ENCODE assay signal across 1 cellular context in the genomic region with DNA sequence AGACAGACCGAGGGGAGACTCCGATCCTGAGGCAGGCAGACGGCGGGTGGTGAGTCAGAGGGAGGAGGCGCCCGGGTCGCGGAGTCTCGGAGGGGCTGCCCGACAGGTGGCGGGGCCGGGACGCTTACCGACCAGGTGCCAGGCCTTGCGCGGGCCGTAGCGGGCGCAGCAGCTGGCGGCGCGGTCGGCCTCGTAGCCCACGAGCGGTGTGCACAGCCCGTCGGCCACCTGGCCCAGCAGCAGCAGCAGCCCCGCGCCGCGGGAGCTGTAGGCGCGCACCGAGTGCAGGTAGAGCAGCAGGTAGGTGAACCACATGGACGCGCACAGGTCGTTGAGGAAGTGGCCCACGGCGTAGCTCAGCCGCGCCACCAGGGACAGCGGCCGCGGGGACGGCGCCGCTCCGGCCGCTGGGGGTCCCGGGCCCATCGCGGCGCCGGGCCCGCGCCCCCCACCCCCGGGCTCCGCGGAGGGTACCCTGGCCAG.
TF ChIP-seq lines count a peak whose summit lies in the region.

No MANE protein-coding gene starts in this region.

TF ChIP-seq in GM12878, 131 proteins besides CTCF, POLR2A, EP300 and RAD21 (continues in another document):
- TF ChIP-seq SREBF2 (IDR thresholded peaks at IDR 0.05; ENCODE audit: low read length) (no peak), CEBPB (IDR thresholded peaks at IDR 0.05; ENCODE audit: borderline replicate concordance in 1 of 2, low read depth in 2 of 2, low read length in 2 of 2) (no peak), ZSCAN29 (IDR thresholded peaks at IDR 0.05) (0 out of 2 replicates have a peak, but pooled peaks have one; percentile 7), RCOR1 (conservative IDR thresholded peaks at IDR 0.05; ENCODE audit: low read depth, low read length) (no peak), GABPA (IDR thresholded peaks at IDR 0.05; ENCODE audit: low read depth) (no peak), MYC (IDR thresholded peaks at IDR 0.05; ENCODE audit: insufficient read depth, insufficient read length, insufficient replicate concordance, low read length, severe bottlenecking) (peak; percentile 52), EED (IDR thresholded peaks at IDR 0.05; ENCODE audit: low read depth) (no peak), POLR2AphosphoS2 (IDR thresholded peaks at IDR 0.05; ENCODE audit: low read depth, low read length) (no peak), NFIC (IDR thresholded peaks at IDR 0.05; ENCODE audit: low read depth, low read length) (no peak), KAT2A (conservative IDR thresholded peaks at IDR 0.05; ENCODE audit: control insufficient read depth, low read depth, low read length) (no peak), ASH2L (IDR thresholded peaks at IDR 0.05; ENCODE audit: borderline replicate concordance, low read depth) (no peak), IKZF2 (IDR thresholded peaks at IDR 0.05) (no peak), ZNF622 (IDR thresholded peaks at IDR 0.05) (no peak), ATF3 (IDR thresholded peaks at IDR 0.05; ENCODE audit: borderline replicate concordance, extremely low read depth, low read depth, low read length) (no peak), HDAC6 (IDR thresholded peaks at IDR 0.05; ENCODE audit: unreplicated experiment) (no peak), RUNX3 (IDR thresholded peaks at IDR 0.05; ENCODE audit: low read length) (no peak), PAX8 (IDR thresholded peaks at IDR 0.05) (no peak), TCF3 (IDR thresholded peaks at IDR 0.05; ENCODE audit: borderline replicate concordance, insufficient read depth, low read depth, low read length) (peak; percentile 83), SIN3A (IDR thresholded peaks at IDR 0.05; ENCODE audit: low read depth, low read length) (0 out of 2 replicates have a peak, but pooled peaks have one; percentile 19), EGR1 (IDR thresholded peaks at IDR 0.05; ENCODE audit: borderline replicate concordance in 1 of 2, low read depth in 2 of 2, low read length in 2 of 2) (0 out of 3 replicates have a peak, but pooled peaks of 1 of the 2 experiments have one; percentile 3), MYB (IDR thresholded peaks at IDR 0.05; ENCODE audit: borderline replicate concordance, low read depth, low read length) (no peak), HDGF (IDR thresholded peaks at IDR 0.05) (no peak), KLF5 (IDR thresholded peaks at IDR 0.05; ENCODE audit: partially characterized antibody) (no peak), SUZ12 (IDR thresholded peaks at IDR 0.05; ENCODE audit: unreplicated experiment) (no peak), NBN (IDR thresholded peaks at IDR 0.05) (no peak), ZNF24 (IDR thresholded peaks at IDR 0.05) (no peak), YBX1 (IDR thresholded peaks at IDR 0.05) (no peak), RAD51 (IDR thresholded peaks at IDR 0.05) (no peak), MAX (IDR thresholded peaks at IDR 0.05; ENCODE audit: low read depth, low read length) (no peak), CBX5 (IDR thresholded peaks at IDR 0.05; ENCODE audit: low read depth) (no peak), STAT1 (conservative IDR thresholded peaks at IDR 0.05) (no peak), CREM (IDR thresholded peaks at IDR 0.05; ENCODE audit: low read depth) (no peak), MEF2B (IDR thresholded peaks at IDR 0.05; ENCODE audit: partially characterized antibody, poor library complexity, severe bottlenecking) (no peak)
- TF ChIP-seq, protein P1, sequence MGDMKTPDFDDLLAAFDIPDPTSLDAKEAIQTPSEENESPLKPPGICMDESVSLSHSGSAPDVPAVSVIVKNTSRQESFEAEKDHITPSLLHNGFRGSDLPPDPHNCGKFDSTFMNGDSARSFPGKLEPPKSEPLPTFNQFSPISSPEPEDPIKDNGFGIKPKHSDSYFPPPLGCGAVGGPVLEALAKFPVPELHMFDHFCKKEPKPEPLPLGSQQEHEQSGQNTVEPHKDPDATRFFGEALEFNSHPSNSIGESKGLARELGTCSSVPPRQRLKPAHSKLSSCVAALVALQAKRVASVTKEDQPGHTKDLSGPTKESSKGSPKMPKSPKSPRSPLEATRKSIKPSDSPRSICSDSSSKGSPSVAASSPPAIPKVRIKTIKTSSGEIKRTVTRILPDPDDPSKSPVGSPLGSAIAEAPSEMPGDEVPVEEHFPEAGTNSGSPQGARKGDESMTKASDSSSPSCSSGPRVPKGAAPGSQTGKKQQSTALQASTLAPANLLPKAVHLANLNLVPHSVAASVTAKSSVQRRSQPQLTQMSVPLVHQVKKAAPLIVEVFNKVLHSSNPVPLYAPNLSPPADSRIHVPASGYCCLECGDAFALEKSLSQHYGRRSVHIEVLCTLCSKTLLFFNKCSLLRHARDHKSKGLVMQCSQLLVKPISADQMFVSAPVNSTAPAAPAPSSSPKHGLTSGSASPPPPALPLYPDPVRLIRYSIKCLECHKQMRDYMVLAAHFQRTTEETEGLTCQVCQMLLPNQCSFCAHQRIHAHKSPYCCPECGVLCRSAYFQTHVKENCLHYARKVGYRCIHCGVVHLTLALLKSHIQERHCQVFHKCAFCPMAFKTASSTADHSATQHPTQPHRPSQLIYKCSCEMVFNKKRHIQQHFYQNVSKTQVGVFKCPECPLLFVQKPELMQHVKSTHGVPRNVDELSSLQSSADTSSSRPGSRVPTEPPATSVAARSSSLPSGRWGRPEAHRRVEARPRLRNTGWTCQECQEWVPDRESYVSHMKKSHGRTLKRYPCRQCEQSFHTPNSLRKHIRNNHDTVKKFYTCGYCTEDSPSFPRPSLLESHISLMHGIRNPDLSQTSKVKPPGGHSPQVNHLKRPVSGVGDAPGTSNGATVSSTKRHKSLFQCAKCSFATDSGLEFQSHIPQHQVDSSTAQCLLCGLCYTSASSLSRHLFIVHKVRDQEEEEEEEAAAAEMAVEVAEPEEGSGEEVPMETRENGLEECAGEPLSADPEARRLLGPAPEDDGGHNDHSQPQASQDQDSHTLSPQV (IDR thresholded peaks at IDR 0.05): no peak
- TF ChIP-seq, protein P2, sequence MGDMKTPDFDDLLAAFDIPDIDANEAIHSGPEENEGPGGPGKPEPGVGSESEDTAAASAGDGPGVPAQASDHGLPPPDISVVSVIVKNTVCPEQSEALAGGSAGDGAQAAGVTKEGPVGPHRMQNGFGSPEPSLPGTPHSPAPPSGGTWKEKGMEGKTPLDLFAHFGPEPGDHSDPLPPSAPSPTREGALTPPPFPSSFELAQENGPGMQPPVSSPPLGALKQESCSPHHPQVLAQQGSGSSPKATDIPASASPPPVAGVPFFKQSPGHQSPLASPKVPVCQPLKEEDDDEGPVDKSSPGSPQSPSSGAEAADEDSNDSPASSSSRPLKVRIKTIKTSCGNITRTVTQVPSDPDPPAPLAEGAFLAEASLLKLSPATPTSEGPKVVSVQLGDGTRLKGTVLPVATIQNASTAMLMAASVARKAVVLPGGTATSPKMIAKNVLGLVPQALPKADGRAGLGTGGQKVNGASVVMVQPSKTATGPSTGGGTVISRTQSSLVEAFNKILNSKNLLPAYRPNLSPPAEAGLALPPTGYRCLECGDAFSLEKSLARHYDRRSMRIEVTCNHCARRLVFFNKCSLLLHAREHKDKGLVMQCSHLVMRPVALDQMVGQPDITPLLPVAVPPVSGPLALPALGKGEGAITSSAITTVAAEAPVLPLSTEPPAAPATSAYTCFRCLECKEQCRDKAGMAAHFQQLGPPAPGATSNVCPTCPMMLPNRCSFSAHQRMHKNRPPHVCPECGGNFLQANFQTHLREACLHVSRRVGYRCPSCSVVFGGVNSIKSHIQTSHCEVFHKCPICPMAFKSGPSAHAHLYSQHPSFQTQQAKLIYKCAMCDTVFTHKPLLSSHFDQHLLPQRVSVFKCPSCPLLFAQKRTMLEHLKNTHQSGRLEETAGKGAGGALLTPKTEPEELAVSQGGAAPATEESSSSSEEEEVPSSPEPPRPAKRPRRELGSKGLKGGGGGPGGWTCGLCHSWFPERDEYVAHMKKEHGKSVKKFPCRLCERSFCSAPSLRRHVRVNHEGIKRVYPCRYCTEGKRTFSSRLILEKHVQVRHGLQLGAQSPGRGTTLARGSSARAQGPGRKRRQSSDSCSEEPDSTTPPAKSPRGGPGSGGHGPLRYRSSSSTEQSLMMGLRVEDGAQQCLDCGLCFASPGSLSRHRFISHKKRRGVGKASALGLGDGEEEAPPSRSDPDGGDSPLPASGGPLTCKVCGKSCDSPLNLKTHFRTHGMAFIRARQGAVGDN (IDR thresholded peaks at IDR 0.05): no peak
- TF ChIP-seq, protein P3, sequence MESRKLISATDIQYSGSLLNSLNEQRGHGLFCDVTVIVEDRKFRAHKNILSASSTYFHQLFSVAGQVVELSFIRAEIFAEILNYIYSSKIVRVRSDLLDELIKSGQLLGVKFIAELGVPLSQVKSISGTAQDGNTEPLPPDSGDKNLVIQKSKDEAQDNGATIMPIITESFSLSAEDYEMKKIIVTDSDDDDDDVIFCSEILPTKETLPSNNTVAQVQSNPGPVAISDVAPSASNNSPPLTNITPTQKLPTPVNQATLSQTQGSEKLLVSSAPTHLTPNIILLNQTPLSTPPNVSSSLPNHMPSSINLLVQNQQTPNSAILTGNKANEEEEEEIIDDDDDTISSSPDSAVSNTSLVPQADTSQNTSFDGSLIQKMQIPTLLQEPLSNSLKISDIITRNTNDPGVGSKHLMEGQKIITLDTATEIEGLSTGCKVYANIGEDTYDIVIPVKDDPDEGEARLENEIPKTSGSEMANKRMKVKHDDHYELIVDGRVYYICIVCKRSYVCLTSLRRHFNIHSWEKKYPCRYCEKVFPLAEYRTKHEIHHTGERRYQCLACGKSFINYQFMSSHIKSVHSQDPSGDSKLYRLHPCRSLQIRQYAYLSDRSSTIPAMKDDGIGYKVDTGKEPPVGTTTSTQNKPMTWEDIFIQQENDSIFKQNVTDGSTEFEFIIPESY (IDR thresholded peaks at IDR 0.05): no peak
- TF ChIP-seq, protein P4, sequence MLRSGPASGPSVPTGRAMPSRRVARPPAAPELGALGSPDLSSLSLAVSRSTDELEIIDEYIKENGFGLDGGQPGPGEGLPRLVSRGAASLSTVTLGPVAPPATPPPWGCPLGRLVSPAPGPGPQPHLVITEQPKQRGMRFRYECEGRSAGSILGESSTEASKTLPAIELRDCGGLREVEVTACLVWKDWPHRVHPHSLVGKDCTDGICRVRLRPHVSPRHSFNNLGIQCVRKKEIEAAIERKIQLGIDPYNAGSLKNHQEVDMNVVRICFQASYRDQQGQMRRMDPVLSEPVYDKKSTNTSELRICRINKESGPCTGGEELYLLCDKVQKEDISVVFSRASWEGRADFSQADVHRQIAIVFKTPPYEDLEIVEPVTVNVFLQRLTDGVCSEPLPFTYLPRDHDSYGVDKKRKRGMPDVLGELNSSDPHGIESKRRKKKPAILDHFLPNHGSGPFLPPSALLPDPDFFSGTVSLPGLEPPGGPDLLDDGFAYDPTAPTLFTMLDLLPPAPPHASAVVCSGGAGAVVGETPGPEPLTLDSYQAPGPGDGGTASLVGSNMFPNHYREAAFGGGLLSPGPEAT (IDR thresholded peaks at IDR 0.05; ENCODE audit: low read depth): no peak
- TF ChIP-seq, protein P5, sequence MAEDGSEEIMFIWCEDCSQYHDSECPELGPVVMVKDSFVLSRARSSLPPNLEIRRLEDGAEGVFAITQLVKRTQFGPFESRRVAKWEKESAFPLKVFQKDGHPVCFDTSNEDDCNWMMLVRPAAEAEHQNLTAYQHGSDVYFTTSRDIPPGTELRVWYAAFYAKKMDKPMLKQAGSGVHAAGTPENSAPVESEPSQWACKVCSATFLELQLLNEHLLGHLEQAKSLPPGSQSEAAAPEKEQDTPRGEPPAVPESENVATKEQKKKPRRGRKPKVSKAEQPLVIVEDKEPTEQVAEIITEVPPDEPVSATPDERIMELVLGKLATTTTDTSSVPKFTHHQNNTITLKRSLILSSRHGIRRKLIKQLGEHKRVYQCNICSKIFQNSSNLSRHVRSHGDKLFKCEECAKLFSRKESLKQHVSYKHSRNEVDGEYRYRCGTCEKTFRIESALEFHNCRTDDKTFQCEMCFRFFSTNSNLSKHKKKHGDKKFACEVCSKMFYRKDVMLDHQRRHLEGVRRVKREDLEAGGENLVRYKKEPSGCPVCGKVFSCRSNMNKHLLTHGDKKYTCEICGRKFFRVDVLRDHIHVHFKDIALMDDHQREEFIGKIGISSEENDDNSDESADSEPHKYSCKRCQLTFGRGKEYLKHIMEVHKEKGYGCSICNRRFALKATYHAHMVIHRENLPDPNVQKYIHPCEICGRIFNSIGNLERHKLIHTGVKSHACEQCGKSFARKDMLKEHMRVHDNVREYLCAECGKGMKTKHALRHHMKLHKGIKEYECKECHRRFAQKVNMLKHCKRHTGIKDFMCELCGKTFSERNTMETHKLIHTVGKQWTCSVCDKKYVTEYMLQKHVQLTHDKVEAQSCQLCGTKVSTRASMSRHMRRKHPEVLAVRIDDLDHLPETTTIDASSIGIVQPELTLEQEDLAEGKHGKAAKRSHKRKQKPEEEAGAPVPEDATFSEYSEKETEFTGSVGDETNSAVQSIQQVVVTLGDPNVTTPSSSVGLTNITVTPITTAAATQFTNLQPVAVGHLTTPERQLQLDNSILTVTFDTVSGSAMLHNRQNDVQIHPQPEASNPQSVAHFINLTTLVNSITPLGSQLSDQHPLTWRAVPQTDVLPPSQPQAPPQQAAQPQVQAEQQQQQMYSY (CRISPR knock-in tag; IDR thresholded peaks at IDR 0.05): no peak
- TF ChIP-seq, protein P6, sequence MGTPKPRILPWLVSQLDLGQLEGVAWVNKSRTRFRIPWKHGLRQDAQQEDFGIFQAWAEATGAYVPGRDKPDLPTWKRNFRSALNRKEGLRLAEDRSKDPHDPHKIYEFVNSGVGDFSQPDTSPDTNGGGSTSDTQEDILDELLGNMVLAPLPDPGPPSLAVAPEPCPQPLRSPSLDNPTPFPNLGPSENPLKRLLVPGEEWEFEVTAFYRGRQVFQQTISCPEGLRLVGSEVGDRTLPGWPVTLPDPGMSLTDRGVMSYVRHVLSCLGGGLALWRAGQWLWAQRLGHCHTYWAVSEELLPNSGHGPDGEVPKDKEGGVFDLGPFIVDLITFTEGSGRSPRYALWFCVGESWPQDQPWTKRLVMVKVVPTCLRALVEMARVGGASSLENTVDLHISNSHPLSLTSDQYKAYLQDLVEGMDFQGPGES (IDR thresholded peaks at IDR 0.05): no peak
- TF ChIP-seq, protein P7, sequence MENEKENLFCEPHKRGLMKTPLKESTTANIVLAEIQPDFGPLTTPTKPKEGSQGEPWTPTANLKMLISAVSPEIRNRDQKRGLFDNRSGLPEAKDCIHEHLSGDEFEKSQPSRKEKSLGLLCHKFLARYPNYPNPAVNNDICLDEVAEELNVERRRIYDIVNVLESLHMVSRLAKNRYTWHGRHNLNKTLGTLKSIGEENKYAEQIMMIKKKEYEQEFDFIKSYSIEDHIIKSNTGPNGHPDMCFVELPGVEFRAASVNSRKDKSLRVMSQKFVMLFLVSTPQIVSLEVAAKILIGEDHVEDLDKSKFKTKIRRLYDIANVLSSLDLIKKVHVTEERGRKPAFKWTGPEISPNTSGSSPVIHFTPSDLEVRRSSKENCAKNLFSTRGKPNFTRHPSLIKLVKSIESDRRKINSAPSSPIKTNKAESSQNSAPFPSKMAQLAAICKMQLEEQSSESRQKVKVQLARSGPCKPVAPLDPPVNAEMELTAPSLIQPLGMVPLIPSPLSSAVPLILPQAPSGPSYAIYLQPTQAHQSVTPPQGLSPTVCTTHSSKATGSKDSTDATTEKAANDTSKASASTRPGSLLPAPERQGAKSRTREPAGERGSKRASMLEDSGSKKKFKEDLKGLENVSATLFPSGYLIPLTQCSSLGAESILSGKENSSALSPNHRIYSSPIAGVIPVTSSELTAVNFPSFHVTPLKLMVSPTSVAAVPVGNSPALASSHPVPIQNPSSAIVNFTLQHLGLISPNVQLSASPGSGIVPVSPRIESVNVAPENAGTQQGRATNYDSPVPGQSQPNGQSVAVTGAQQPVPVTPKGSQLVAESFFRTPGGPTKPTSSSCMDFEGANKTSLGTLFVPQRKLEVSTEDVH (IDR thresholded peaks at IDR 0.05; ENCODE audit: low read depth, partially characterized antibody): no peak
